ENCODE assay signal across 1 cellular context in the genomic region with DNA sequence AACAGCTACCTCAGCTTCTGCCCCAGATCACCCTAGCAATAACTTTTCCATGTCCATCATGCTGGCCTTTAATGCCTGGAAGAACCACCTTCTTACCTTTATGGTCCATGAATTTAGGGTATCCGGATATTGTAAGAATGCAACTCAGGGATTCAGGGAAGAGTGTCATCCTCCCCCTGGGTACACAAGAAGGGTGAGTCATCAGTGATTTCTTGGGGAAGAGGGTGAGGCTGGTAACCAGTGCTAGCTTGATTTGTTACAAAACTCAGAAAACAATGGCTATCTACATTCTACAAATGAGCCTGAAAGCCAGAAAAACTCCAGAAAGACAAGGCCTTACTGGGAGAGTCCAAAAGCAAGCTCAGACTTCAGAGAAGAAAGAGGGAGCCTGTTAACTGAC.
A peak's percentile ranks its signal among the peaks of the same experiment; 100 is the strongest.
TF ChIP-seq lines count a peak whose summit lies in the region.

No MANE protein-coding gene starts in this region.

TF ChIP-seq in HepG2, 621 proteins besides CTCF, POLR2A, EP300 and RAD21 (continued from another document):
- peak; percentile 13; the same call in 1 of the 2 replicates for TF ChIP-seq FOSL2 (CRISPR knock-in tag; IDR thresholded peaks at IDR 0.05)
